Comparison of ENCODE assay signal across 17 cellular contexts in genomic region chr1:172041102-172041501, GRCh38.
"Had no signal": no experiment of that assay in that cellular context is flagged by ENCODE, and none has a peak within 500 bp of the region (broad histone marks: within the 10 kb centered on the region; RNA-seq: fewer than 3 reads in every experiment).

No MANE protein-coding gene starts in this region.

- H3K36me3 ChIP-seq: adrenal gland, colonic mucosa, neural progenitor cell, pancreas had no signal

- H3K27me3 ChIP-seq: adrenal gland, colonic mucosa, neural progenitor cell, pancreas had no signal

- H3K9me3 ChIP-seq: adrenal gland, colonic mucosa, lower lobe of right lung, pancreas had no signal

- H3K4me1 ChIP-seq: adrenal gland, colonic mucosa, lower lobe of right lung, pancreas had no signal

- H3K27me3 Mint-ChIP-seq: activated CD4-positive, alpha-beta memory T cell treated with anti-CD3 and anti-CD28 coated beads, Interleukin-2, amount 10 ng/mL, durations not matched to agents 7 days and 5 days; activated naive CD4-positive, alpha-beta T cell treated with anti-CD3 and anti-CD28 coated beads, Interleukin-2, amount 50 U/mL, for 24 hours had no signal

- H3K27ac ChIP-seq: adrenal gland, colonic mucosa, lower lobe of right lung, neural progenitor cell, pancreas, VCaP had no signal

- H3K4me3 ChIP-seq: adrenal gland, colonic mucosa, lower lobe of right lung, neural progenitor cell, pancreas had no signal

- H3K4me2 ChIP-seq: neural progenitor cell had no signal

- H3K9ac ChIP-seq: neural progenitor cell had no signal

- DNase-seq: activated CD4-positive, alpha-beta memory T cell treated with anti-CD3 and anti-CD28 coated beads, Interleukin-2, amount 10 ng/mL, durations not matched to agents 7 days and 5 days; activated effector memory CD4-positive, alpha-beta T cell treated with Interleukin-2 at 50 U/mL for 16 hours; activated T-cell treated with anti-CD3 and anti-CD28 coated beads, Interleukin-2, amount 50 U/mL, for 4 hours; caudate nucleus; colonic mucosa; foreskin melanocyte; immature natural killer cell; left cardiac atrium; lower lobe of right lung; pancreas; stimulated activated CD4-positive, alpha-beta T cell treated with anti-CD3 and anti-CD28 coated beads, Interleukin-1b, Interleukin-23, amount 100 ng/mL, for 48 hours had no signal

- H2AFZ ChIP-seq: neural progenitor cell had no signal

- FAIRE-seq: urothelium cell line had no signal

- H3K9me3 Mint-ChIP-seq: activated T-cell treated with anti-CD3 and anti-CD28 coated beads, Interleukin-2, amount 50 U/mL, for 4 hours; neural progenitor cell; stimulated activated effector memory CD8-positive, alpha-beta T cell treated with anti-CD3 and anti-CD28 coated beads, Interleukin-12 subunit alpha, Interleukin-12 subunit beta, amount 100 ng/mL, for 72 hours had no signal

- H3K36me3 Mint-ChIP-seq: neural progenitor cell; stimulated activated effector memory CD8-positive, alpha-beta T cell treated with anti-CD3 and anti-CD28 coated beads, Interleukin-12 subunit alpha, Interleukin-12 subunit beta, amount 100 ng/mL, for 72 hours had no signal

- H3K4me1 Mint-ChIP-seq: neural progenitor cell; stimulated activated effector memory CD8-positive, alpha-beta T cell treated with anti-CD3 and anti-CD28 coated beads, Interleukin-12 subunit alpha, Interleukin-12 subunit beta, amount 100 ng/mL, for 72 hours had no signal

- H3K4me3 Mint-ChIP-seq: activated CD4-positive, alpha-beta memory T cell treated with anti-CD3 and anti-CD28 coated beads, Interleukin-2, amount 10 ng/mL, durations not matched to agents 7 days and 5 days; activated naive CD4-positive, alpha-beta T cell treated with anti-CD3 and anti-CD28 coated beads, Interleukin-2, amount 50 U/mL, for 24 hours; activated T-cell treated with anti-CD3 and anti-CD28 coated beads, Interleukin-2, amount 50 U/mL, for 4 hours; immature natural killer cell; neural progenitor cell; stimulated activated effector memory CD8-positive, alpha-beta T cell treated with anti-CD3 and anti-CD28 coated beads, Interleukin-12 subunit alpha, Interleukin-12 subunit beta, amount 100 ng/mL, for 72 hours had no signal

- ATAC-seq: activated T-cell treated with anti-CD3 and anti-CD28 coated beads, Interleukin-2, amount 50 U/mL, for 4 hours; lower lobe of right lung; stimulated activated effector memory CD8-positive, alpha-beta T cell treated with anti-CD3 and anti-CD28 coated beads, Interleukin-12 subunit alpha, Interleukin-12 subunit beta, amount 100 ng/mL, for 72 hours had no signal

- H3K27ac Mint-ChIP-seq: activated CD4-positive, alpha-beta memory T cell treated with anti-CD3 and anti-CD28 coated beads, Interleukin-2, amount 10 ng/mL, durations not matched to agents 7 days and 5 days; activated naive CD4-positive, alpha-beta T cell treated with anti-CD3 and anti-CD28 coated beads, Interleukin-2, amount 50 U/mL, for 24 hours; immature natural killer cell; neural progenitor cell; stimulated activated effector memory CD8-positive, alpha-beta T cell treated with anti-CD3 and anti-CD28 coated beads, Interleukin-12 subunit alpha, Interleukin-12 subunit beta, amount 100 ng/mL, for 72 hours had no signal
